Comparison of ENCODE assay signal across 7 cellular contexts in genomic region chr1:54019562-54020176, GRCh38. TPM values are rescaled to one million over a fixed set of nuclear protein-coding genes. Genes with fewer than 3 reads are reported as not detected.
"Had no signal": no experiment of that assay in that cellular context is flagged by ENCODE, and none has a peak within 500 bp of the region (broad histone marks: within the 10 kb centered on the region; RNA-seq: fewer than 3 reads in every experiment).

No MANE protein-coding gene starts in this region.

RNA-seq across cellular contexts. Expression of gene LDLRAD1, which starts 1.7 kb away (rescaled TPM):
- total RNA-seq: activated CD4-positive, alpha-beta T cell treated with anti-CD3 and anti-CD28 coated beads for 36 hours; activated CD4-positive, alpha-beta T cell treated with anti-CD3 and anti-CD28 coated beads, Interleukin-2, amount 10 ng/mL, durations not matched to agents 7 days and 5 days; activated CD8-positive, alpha-beta memory T cell treated with anti-CD3 and anti-CD28 coated beads, Interleukin-2, amount 10 ng/mL, durations not matched to agents 7 days and 5 days; aorta; cerebellum; M059J; Right ventricle myocardium superior had no signal
- polyA plus RNA-seq: aorta had no signal
